8 cellular contexts compared by ENCODE assay signal in the genomic region with DNA sequence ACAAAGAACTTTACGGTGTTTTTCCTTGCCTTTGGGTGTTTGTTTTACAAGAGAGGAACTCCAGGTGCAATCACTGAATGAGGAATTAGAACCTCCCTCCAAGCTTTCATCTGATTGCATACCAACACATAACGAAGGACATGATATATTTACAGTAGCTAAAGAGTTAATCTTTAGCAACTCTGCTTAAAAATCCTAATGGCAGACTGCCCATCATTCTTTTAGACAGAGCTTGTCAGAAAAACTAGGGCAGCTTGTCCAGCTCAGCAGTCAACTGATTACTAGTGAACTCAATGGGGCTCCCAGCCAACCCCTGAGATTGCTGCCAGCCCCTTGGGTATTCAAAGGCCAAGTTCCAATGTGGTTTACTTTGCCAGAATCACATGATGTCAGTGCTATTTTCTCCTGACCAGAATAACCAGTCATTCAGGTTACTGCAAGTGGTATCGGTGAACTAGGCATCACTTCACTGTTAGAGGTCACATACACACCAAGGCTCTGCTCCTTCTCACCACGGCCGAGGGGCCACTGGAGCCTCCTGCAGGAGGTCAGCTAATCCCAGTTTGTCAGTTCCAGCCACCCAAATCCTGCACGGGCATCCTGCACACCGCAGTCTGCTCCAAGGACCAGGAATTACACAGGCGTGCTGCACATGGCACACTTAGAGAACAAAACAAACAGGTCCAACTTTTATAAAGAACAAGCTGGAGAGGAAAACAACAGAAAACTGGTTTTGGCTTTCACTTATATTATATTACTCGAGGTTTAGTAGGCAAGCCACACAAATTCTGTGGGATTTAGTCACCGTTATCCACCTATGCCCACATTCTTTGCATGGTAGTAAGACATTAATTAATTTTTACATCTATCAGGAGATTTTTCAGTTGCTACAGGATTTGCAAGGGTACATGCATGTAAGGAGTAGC.
DNase-seq lines count a peak whose midpoint lies in the region; ATAC-seq and TF ChIP-seq lines count a peak whose summit lies in the region.

No MANE protein-coding gene starts in this region.

- H3K36me3 Mint-ChIP-seq in H9 (ENCODE audit: insufficient read depth in 1 of 3, low read depth in 3 of 3): peaks cover 0 to 5% (median 0%) of the 10 kb centered on the region in 3 experiments; a peak in 1 of 7 replicates
- H3K36me3 Mint-ChIP-seq in activated T-cell treated with anti-CD3 and anti-CD28 coated beads, Interleukin-2, amount 50 U/mL, for 72 hours (ENCODE audit: insufficient read depth in 2 of 2): no peaks in the 10 kb centered on the region

- no peak overlapping the region for H4K5ac ChIP-seq in H9 (ENCODE audit: insufficient read length, low read depth, low read length)

- intact Hi-C loops in posterior vena cava (cut with DNase I): no loop called here

- H3K4ac ChIP-seq in H9 (ENCODE audit: low read depth, low read length): no peak overlapping the region

- no peak overlapping the region for H2BK12ac ChIP-seq in H9 (ENCODE audit: insufficient read length, low read depth, low read length)

- no peak for DNase-seq in H9
- DNase-seq in glomerular visceral epithelial cell (ENCODE audit: extremely low spot score): peak; percentile 92
- DNase-seq in posterior vena cava (ENCODE audit: low spot score): peak; percentile 83
- DNase-seq in SW 1271 (lab: John Stamatoyannopoulos, UW): no peak
- no peak for DNase-seq in HuH-7 (ENCODE audit: low spot score)
- DNase-seq in activated T-cell treated with anti-CD3 and anti-CD28 coated beads, Interleukin-2, amount 50 U/mL, for 72 hours: no peak

- ATAC-seq in SK-N-SH treated with all-trans-retinoic acid at 6 μM for 48 hours: peak; percentile 84
- no peak for ATAC-seq in GM18907 (IDR thresholded peaks at IDR 0.05; ENCODE audit: unreplicated experiment)
- no peak for ATAC-seq in activated T-cell treated with anti-CD3 and anti-CD28 coated beads, Interleukin-2, amount 50 U/mL, for 72 hours (replicated peaks in 1 of 2)

- H3K14ac ChIP-seq in H9 (ENCODE audit: insufficient read depth, low read length): peak overlapping the region; percentile 70; the same call in 1 of the 2 replicates

- no peak overlapping the region for H3T11ph ChIP-seq in H9 (ENCODE audit: low read length)

- H3K23ac ChIP-seq in H9 (ENCODE audit: insufficient read length, low read depth, low read length): no peak overlapping the region

- H3K4me2 ChIP-seq in H9 (ENCODE audit: insufficient read depth, insufficient read length, low read length): peak overlapping the region; percentile 11

- H3K4me1 ChIP-seq in H9 (ENCODE audit: insufficient read depth, low read length): peaks cover 3% of the 10 kb centered on the region; the same call in 1 of the 2 replicates

- no peak overlapping the region for H3K56ac ChIP-seq in H9 (ENCODE audit: insufficient read length, low read depth, low read length)

- no peaks in the 10 kb centered on the region for H4K20me1 ChIP-seq in H9 (ENCODE audit: control insufficient read depth, insufficient read depth, insufficient read length)

- H3K18ac ChIP-seq in H9 (ENCODE audit: insufficient read length, low read depth, low read length): no peak overlapping the region

- peaks cover 3% of the 10 kb centered on the region for H3K79me1 ChIP-seq in H9 (ENCODE audit: insufficient read depth, low read depth, low read length, poor library complexity, severe bottlenecking)

- no peak overlapping the region for H2BK120ac ChIP-seq in H9 (ENCODE audit: low read depth, low read length, poor library complexity, severe bottlenecking)

- no peak overlapping the region for H4K91ac ChIP-seq in H9 (ENCODE audit: insufficient read length, low read depth, low read length)

- no peak overlapping the region for H2BK15ac ChIP-seq in H9 (ENCODE audit: low read depth, low read length)

- no peaks in the 10 kb centered on the region for H3K9me3 Mint-ChIP-seq in H9
- no peaks in the 10 kb centered on the region for H3K9me3 Mint-ChIP-seq in activated T-cell treated with anti-CD3 and anti-CD28 coated beads, Interleukin-2, amount 50 U/mL, for 72 hours

- no CpG with 5 or more reads among the region's 10 CpGs for WGBS in H9 (ENCODE audit: extremely low coverage, insufficient read length, low lambda C conversion rate)

- no peak overlapping the region for H3K27ac ChIP-seq in H9 (ENCODE audit: insufficient read length, low read depth, low read length)

- H3K23me2 ChIP-seq in H9 (ENCODE audit: insufficient read length, low read depth, low read length, poor library complexity, severe bottlenecking): no peaks in the 10 kb centered on the region

- H3K27me3 ChIP-seq in H9 (ENCODE audit: insufficient read depth, low read length): no peaks in the 10 kb centered on the region

- H3K27ac Mint-ChIP-seq in H9: peak overlapping the region; percentile 64 to 86 (median 79); a peak in 4 of 7 replicates
- no peak overlapping the region for H3K27ac Mint-ChIP-seq in activated T-cell treated with anti-CD3 and anti-CD28 coated beads, Interleukin-2, amount 50 U/mL, for 72 hours

- H3K4me3 Mint-ChIP-seq in H9: no peak overlapping the region
- H3K4me3 Mint-ChIP-seq in activated T-cell treated with anti-CD3 and anti-CD28 coated beads, Interleukin-2, amount 50 U/mL, for 72 hours: no peak overlapping the region

- no peak overlapping the region for H2AFZ ChIP-seq in H9 (ENCODE audit: low read length)

- H2AK5ac ChIP-seq in H9 (ENCODE audit: insufficient read length, low read length): no peak overlapping the region

- no peak overlapping the region for H4K8ac ChIP-seq in H9 (replicated peaks; ENCODE audit: insufficient read length, low read depth, low read length)

- H3K4me1 Mint-ChIP-seq in H9: peaks cover 24 to 29% of the 10 kb centered on the region in 2 experiments
- H3K4me1 Mint-ChIP-seq in activated T-cell treated with anti-CD3 and anti-CD28 coated beads, Interleukin-2, amount 50 U/mL, for 72 hours (ENCODE audit: low read depth): no peaks in the 10 kb centered on the region

- H3K27me3 Mint-ChIP-seq in H9 (ENCODE audit: low read depth): no peaks in the 10 kb centered on the region
- peaks cover 12% of the 10 kb centered on the region for H3K27me3 Mint-ChIP-seq in activated T-cell treated with anti-CD3 and anti-CD28 coated beads, Interleukin-2, amount 50 U/mL, for 72 hours (ENCODE audit: low read depth)

- no peaks in the 10 kb centered on the region for H3K9me3 ChIP-seq in H9 (ENCODE audit: control insufficient read depth, low read depth, low read length)

- no peak overlapping the region for H2BK20ac ChIP-seq in H9 (ENCODE audit: low read depth, low read length, poor library complexity, severe bottlenecking)

- no peak overlapping the region for H3K9ac ChIP-seq in H9 (ENCODE audit: extremely low read depth, insufficient read length, low read length)

- peak; percentile 20; the same call in 1 of the 3 replicates for TF ChIP-seq CTCF in H9 (conservative IDR thresholded peaks at IDR 0.05)

- H2BK5ac ChIP-seq in H9 (ENCODE audit: insufficient read length, low read length): no peak overlapping the region

- H3K79me2 ChIP-seq in H9 (ENCODE audit: insufficient read depth, low read length): no peaks in the 10 kb centered on the region

TF ChIP-seq in SK-N-SH treated with all-trans-retinoic acid at 6 μM for 48 hours, 23 proteins besides CTCF, POLR2A, EP300 and RAD21 (continues in another document):
- TF ChIP-seq, protein P1, sequence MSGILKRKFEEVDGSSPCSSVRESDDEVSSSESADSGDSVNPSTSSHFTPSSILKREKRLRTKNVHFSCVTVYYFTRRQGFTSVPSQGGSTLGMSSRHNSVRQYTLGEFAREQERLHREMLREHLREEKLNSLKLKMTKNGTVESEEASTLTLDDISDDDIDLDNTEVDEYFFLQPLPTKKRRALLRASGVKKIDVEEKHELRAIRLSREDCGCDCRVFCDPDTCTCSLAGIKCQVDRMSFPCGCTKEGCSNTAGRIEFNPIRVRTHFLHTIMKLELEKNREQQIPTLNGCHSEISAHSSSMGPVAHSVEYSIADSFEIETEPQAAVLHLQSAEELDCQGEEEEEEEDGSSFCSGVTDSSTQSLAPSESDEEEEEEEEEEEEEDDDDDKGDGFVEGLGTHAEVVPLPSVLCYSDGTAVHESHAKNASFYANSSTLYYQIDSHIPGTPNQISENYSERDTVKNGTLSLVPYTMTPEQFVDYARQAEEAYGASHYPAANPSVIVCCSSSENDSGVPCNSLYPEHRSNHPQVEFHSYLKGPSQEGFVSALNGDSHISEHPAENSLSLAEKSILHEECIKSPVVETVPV (CRISPR knock-in tag; IDR thresholded peaks at IDR 0.05): no peak
- TF ChIP-seq, protein P2, sequence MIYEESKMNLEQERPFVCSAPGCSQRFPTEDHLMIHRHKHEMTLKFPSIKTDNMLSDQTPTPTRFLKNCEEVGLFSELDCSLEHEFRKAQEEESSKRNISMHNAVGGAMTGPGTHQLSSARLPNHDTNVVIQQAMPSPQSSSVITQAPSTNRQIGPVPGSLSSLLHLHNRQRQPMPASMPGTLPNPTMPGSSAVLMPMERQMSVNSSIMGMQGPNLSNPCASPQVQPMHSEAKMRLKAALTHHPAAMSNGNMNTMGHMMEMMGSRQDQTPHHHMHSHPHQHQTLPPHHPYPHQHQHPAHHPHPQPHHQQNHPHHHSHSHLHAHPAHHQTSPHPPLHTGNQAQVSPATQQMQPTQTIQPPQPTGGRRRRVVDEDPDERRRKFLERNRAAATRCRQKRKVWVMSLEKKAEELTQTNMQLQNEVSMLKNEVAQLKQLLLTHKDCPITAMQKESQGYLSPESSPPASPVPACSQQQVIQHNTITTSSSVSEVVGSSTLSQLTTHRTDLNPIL (CRISPR knock-in tag; IDR thresholded peaks at IDR 0.05; ENCODE audit: low read depth): no peak
- TF ChIP-seq, protein P3, sequence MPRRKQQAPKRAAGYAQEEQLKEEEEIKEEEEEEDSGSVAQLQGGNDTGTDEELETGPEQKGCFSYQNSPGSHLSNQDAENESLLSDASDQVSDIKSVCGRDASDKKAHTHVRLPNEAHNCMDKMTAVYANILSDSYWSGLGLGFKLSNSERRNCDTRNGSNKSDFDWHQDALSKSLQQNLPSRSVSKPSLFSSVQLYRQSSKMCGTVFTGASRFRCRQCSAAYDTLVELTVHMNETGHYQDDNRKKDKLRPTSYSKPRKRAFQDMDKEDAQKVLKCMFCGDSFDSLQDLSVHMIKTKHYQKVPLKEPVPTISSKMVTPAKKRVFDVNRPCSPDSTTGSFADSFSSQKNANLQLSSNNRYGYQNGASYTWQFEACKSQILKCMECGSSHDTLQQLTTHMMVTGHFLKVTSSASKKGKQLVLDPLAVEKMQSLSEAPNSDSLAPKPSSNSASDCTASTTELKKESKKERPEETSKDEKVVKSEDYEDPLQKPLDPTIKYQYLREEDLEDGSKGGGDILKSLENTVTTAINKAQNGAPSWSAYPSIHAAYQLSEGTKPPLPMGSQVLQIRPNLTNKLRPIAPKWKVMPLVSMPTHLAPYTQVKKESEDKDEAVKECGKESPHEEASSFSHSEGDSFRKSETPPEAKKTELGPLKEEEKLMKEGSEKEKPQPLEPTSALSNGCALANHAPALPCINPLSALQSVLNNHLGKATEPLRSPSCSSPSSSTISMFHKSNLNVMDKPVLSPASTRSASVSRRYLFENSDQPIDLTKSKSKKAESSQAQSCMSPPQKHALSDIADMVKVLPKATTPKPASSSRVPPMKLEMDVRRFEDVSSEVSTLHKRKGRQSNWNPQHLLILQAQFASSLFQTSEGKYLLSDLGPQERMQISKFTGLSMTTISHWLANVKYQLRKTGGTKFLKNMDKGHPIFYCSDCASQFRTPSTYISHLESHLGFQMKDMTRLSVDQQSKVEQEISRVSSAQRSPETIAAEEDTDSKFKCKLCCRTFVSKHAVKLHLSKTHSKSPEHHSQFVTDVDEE (CRISPR knock-in tag; IDR thresholded peaks at IDR 0.05): 0 out of 2 replicates have a peak, but pooled peaks have one; percentile 30
- no peak for TF ChIP-seq GLIS3 (CRISPR knock-in tag; IDR thresholded peaks at IDR 0.05)

Comparison
In these comparisons a context has a peak if more than half of its experiments do, and no peak if none do; other contexts are left out.
1. DNase-seq: peak in glomerular visceral epithelial cell (single experiment) and posterior vena cava (single experiment); none in H9 (single experiment), SW 1271 (0 of 2), HuH-7 (single experiment) and activated T-cell treated with anti-CD3 and anti-CD28 coated beads, Interleukin-2, amount 50 U/mL, for 72 hours (0 of 2).